Comparison of ENCODE assay signal across 1 cellular context in genomic region chr11:113796663-113797259, GRCh38.
TF ChIP-seq lines count a peak whose summit lies in the region.

No MANE protein-coding gene starts in this region.

TF ChIP-seq in WTC11, 78 proteins besides CTCF, POLR2A, EP300 and RAD21 (continued from another document):
- TF ChIP-seq STAT6 (CRISPR knock-in tag; conservative IDR thresholded peaks at IDR 0.05; ENCODE audit: low read depth) (no peak), ATF1 (CRISPR knock-in tag; IDR thresholded peaks at IDR 0.05) (no peak)
TF ChIP-seq in WTC11: peak in this region for 0.
